In the genomic region with DNA sequence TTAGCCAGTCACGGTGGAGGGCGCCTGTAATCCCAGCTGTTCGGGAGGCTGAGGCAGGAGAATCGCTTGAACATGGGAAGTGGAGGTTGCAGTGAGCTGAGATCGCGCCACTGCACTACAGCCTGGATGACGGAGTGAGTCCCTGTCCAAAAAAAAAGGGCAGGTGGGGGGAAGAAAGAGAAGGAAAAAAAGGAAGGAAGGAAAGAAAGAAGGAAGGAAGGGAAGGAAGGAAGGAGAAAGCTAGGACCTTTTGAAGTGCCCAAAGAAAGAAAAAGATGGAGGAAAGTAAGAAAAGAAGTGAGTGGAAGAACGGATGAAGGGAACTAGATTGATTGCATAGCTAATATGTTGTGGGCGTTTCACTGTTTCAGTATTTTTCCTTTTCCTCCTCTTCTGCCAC, we compare ENCODE assay signal across 18 cellular contexts. TPM values are rescaled to one million over a fixed set of nuclear protein-coding genes. Genes with fewer than 3 reads are reported as not detected.
DNase-seq lines count a peak whose midpoint lies in the region; TF ChIP-seq lines count a peak whose summit lies in the region.
"Had no signal": no experiment of that assay in that cellular context is flagged by ENCODE, and none has a peak within 500 bp of the region (broad histone marks: within the 10 kb centered on the region; RNA-seq: fewer than 3 reads in every experiment).

No MANE protein-coding gene starts in this region.

- intact Hi-C loops in colonic mucosa (cut with DNase I): loop anchor here (5.0 kb wide), 1 partner anchor 39 kb away; no protein-coding TSS in a partner anchor

- H3K4me3 ChIP-seq in colonic mucosa: no peak overlapping the region

- H3K27me3 ChIP-seq in colonic mucosa: no peaks in the 10 kb centered on the region

- H3K4me3 Mint-ChIP-seq in T-helper 1 cell treated with Interleukin-12 subunit alpha and Interleukin-12 subunit beta and Interleukin-4 antibody, amounts not matched to agents 30 μg/mL and 1 μg/mL, for 36 hours: no peak overlapping the region
- no peak overlapping the region for H3K4me3 Mint-ChIP-seq in osteocyte (ENCODE audit: unreplicated experiment)
- H3K4me3 Mint-ChIP-seq: naive thymus-derived CD8-positive, alpha-beta T cell had no signal

- peaks cover 9% of the 10 kb centered on the region for H3K4me1 ChIP-seq in colonic mucosa

- H3K36me3 ChIP-seq in colonic mucosa: no peaks in the 10 kb centered on the region

- peak overlapping the region; percentile 93; the same call in 1 of the 2 replicates for H3K27ac ChIP-seq in RWPE1
- H3K27ac ChIP-seq in colonic mucosa: peak overlapping the region; percentile 34

- POLR2A ChIA-PET in RWPE1 (lab: Yijun Ruan, JAX; ENCODE audit: low non-redundant PET): interaction anchor here (3.8 kb wide), 1 partner anchor 37 kb away, joined by 19 read pairs; no protein-coding TSS in a partner anchor

- peaks cover 5% of the 10 kb centered on the region for H3K36me3 Mint-ChIP-seq in T-helper 1 cell treated with Interleukin-12 subunit alpha and Interleukin-12 subunit beta and Interleukin-4 antibody, amounts not matched to agents 30 μg/mL and 1 μg/mL, for 36 hours (ENCODE audit: low read depth)
- H3K36me3 Mint-ChIP-seq in osteocyte (ENCODE audit: unreplicated experiment): no peaks in the 10 kb centered on the region
- H3K36me3 Mint-ChIP-seq: naive thymus-derived CD8-positive, alpha-beta T cell had no signal

- no peaks in the 10 kb centered on the region for H3K9me3 ChIP-seq in colonic mucosa

- H3K9ac ChIP-seq in colonic mucosa (ENCODE audit: low read depth in 2 of 2, low read length in 2 of 2): no peak overlapping the region

- no peak for DNase-seq in T-helper 1 cell
- DNase-seq in RWPE1 (ENCODE audit: low spot score): no peak
- DNase-seq in colonic mucosa: no peak
- DNase-seq in osteocyte (ENCODE audit: extremely low spot score, unreplicated experiment): no peak
- no peak for DNase-seq in A172 (ENCODE audit: low spot score)
- DNase-seq in effector CD8-positive, alpha-beta T cell (lab: John Stamatoyannopoulos, UW): no peak
- DNase-seq in SKM-1 (lab: John Stamatoyannopoulos, UW; ENCODE audit: unreplicated experiment): no peak
- DNase-seq: activated CD8-positive, alpha-beta memory T cell treated with anti-CD3 and anti-CD28 coated beads, Interleukin-2, amount 50 U/mL, for 48 hours; anterior cingulate cortex; Calu3; cortex of kidney; GDM1; naive thymus-derived CD8-positive, alpha-beta T cell; NCI-H2171 treated with DMSO at 0.1 percent for 48 hours; NK-92 treated with Interleukin-12 subunit alpha and Interleukin-12 subunit beta, amount 100 ng/mL, for 24 hours; SHP77; stimulated activated CD8-positive, alpha-beta memory T cell treated with anti-CD3 and anti-CD28 coated beads, Interleukin-4, amount 100 ng/mL, for 48 hours had no signal

- peak overlapping the region; percentile 95 for H3K27ac Mint-ChIP-seq in T-helper 1 cell treated with Interleukin-12 subunit alpha and Interleukin-12 subunit beta and Interleukin-4 antibody, amounts not matched to agents 30 μg/mL and 1 μg/mL, for 36 hours
- H3K27ac Mint-ChIP-seq in osteocyte (ENCODE audit: unreplicated experiment): peak overlapping the region; percentile 82

- H3K4me1 Mint-ChIP-seq in T-helper 1 cell treated with Interleukin-12 subunit alpha and Interleukin-12 subunit beta and Interleukin-4 antibody, amounts not matched to agents 30 μg/mL and 1 μg/mL, for 36 hours (ENCODE audit: low read depth): peaks cover 72% of the 10 kb centered on the region
- peaks cover 42% of the 10 kb centered on the region for H3K4me1 Mint-ChIP-seq in osteocyte (ENCODE audit: unreplicated experiment)

- no peak for TF ChIP-seq CTCF in RWPE1 (conservative IDR thresholded peaks at IDR 0.05; ENCODE audit: low read depth)
- TF ChIP-seq CTCF in colonic mucosa (IDR thresholded peaks at IDR 0.05): no peak
- no peak for TF ChIP-seq CTCF in osteocyte (IDR thresholded peaks at IDR 0.05)

- no peaks in the 10 kb centered on the region for H3K9me3 Mint-ChIP-seq in T-helper 1 cell treated with Interleukin-12 subunit alpha and Interleukin-12 subunit beta and Interleukin-4 antibody, amounts not matched to agents 30 μg/mL and 1 μg/mL, for 36 hours
- H3K9me3 Mint-ChIP-seq in osteocyte (ENCODE audit: unreplicated experiment): no peaks in the 10 kb centered on the region
- H3K9me3 Mint-ChIP-seq: naive thymus-derived CD8-positive, alpha-beta T cell had no signal

- CTCF ChIA-PET in RWPE1 (lab: Yijun Ruan, JAX): interaction anchor here (0.5 to 0.7 kb wide), 2 partner anchors 35 to 712 kb away, joined by 5 to 6 read pairs; no protein-coding TSS in a partner anchor

- no peaks in the 10 kb centered on the region for H3K27me3 Mint-ChIP-seq in T-helper 1 cell treated with Interleukin-12 subunit alpha and Interleukin-12 subunit beta and Interleukin-4 antibody, amounts not matched to agents 30 μg/mL and 1 μg/mL, for 36 hours (ENCODE audit: low read depth)
- no peaks in the 10 kb centered on the region for H3K27me3 Mint-ChIP-seq in osteocyte (ENCODE audit: unreplicated experiment)

RNA-seq across cellular contexts. Expression of a gene that starts 41.9 kb away (rescaled TPM):
- total RNA-seq in colonic mucosa (10 to 100 TPM; 25.2 to 66.0 TPM), osteocyte (34.1 TPM in 2 replicates)
- total RNA-seq in A172 (2014; rRNA removed; shearing (Covaris generic)): 91.4 and 96.0 TPM in 2 replicates
